In genomic region chr17:19707728-19708221, GRCh38 we compare ENCODE assay signal across 1 cellular context.
TF ChIP-seq lines count a peak whose summit lies in the region.

No MANE protein-coding gene starts in this region.

TF ChIP-seq in HEK293, 187 proteins besides CTCF, POLR2A, EP300 and RAD21 (continued from another document):
- no peak for TF ChIP-seq ZNF518A (tag by site-specific recombination; conservative IDR thresholded peaks at IDR 0.05; ENCODE audit: low read depth)
- TF ChIP-seq ZNF658 (tag by site-specific recombination; IDR thresholded peaks at IDR 0.05): no peak
- no peak for TF ChIP-seq ZFHX2 (tag by site-specific recombination; conservative IDR thresholded peaks at IDR 0.05)
- TF ChIP-seq PRDM1 (tag by site-specific recombination; IDR thresholded peaks at IDR 0.05): no peak
- no peak for TF ChIP-seq HOXC10 (CRISPR knock-in tag; IDR thresholded peaks at IDR 0.05)
- TF ChIP-seq ZNF571 (tag by site-specific recombination; IDR thresholded peaks at IDR 0.05): no peak
- TF ChIP-seq ZNF121 (tag by site-specific recombination; IDR thresholded peaks at IDR 0.05): no peak
- no peak for TF ChIP-seq ZNF48 (tag by site-specific recombination; IDR thresholded peaks at IDR 0.05)
- no peak for TF ChIP-seq ZNF777 (tag by site-specific recombination; IDR thresholded peaks at IDR 0.05; ENCODE audit: borderline replicate concordance)
- TF ChIP-seq ZNF157 (tag by site-specific recombination; IDR thresholded peaks at IDR 0.05): no peak
- TF ChIP-seq ZBTB26 (tag by site-specific recombination; optimal IDR thresholded peaks at IDR 0.05): no peak
- no peak for TF ChIP-seq TCF7L2 (IDR thresholded peaks at IDR 0.05; ENCODE audit: borderline replicate concordance, low read depth, low read length)
